ENCODE assay signal across 31 cellular contexts in genomic region chr20:40838516-40838915, GRCh38.
"Had no signal": no experiment of that assay in that cellular context is flagged by ENCODE, and none has a peak within 500 bp of the region (broad histone marks: within the 10 kb centered on the region; RNA-seq: fewer than 3 reads in every experiment).

No MANE protein-coding gene starts in this region.

- H3K4me3 ChIP-seq: adrenal gland, ascending aorta, body of pancreas, breast epithelium, cardiac muscle cell had no signal

- H3K9me3 ChIP-seq: adrenal gland, ascending aorta had no signal

- DNase-seq: activated effector memory CD4-positive, alpha-beta T cell treated with anti-CD3 and anti-CD28 coated beads, Interleukin-2, amount 50 U/mL, for 16 hours; activated effector memory CD4-positive, alpha-beta T cell treated with Interleukin-2 at 50 U/mL for 16 hours; activated gamma-delta T cell; activated gamma-delta T cell treated with Interleukin-2 at 50 U/mL for 16 hours; activated naive CD4-positive, alpha-beta T cell; activated naive CD4-positive, alpha-beta T cell treated with anti-CD3 and anti-CD28 coated beads for 36 hours; activated naive CD4-positive, alpha-beta T cell treated with anti-CD3 and anti-CD28 coated beads, Interleukin-2, amount 10 ng/mL, durations not matched to agents 7 days and 5 days; activated naive CD4-positive, alpha-beta T cell treated with anti-CD3 and anti-CD28 coated beads, Interleukin-2, amount 50 U/mL, for 16 hours; activated naive CD4-positive, alpha-beta T cell treated with Interleukin-2 at 50 U/mL for 16 hours; activated naive CD8-positive, alpha-beta T cell treated with anti-CD3 and anti-CD28 coated beads for 36 hours; activated naive CD8-positive, alpha-beta T cell treated with anti-CD3 and anti-CD28 coated beads, Interleukin-2, amount 10 ng/mL, durations not matched to agents 7 days and 5 days; activated naive CD8-positive, alpha-beta T cell treated with anti-CD3 and anti-CD28 coated beads, Interleukin-2, amount 50 U/mL, for 24 hours; activated T-cell treated with anti-CD3 and anti-CD28 coated beads, Interleukin-2, amount 50 U/mL, for 24 hours; activated T-cell treated with anti-CD3 and anti-CD28 coated beads, Interleukin-2, amount 50 U/mL, for 4 hours; activated T-cell treated with anti-CD3 and anti-CD28 coated beads, Interleukin-2, amount 50 U/mL, for 48 hours; activated T-cell treated with anti-CD3 and anti-CD28 coated beads, Interleukin-2, amount 50 U/mL, for 72 hours; adrenal gland; amniotic stem cell; amygdala; anterior cingulate cortex; aorta; body of pancreas; brain microvascular endothelial cell; caudate nucleus; central memory CD4-positive, alpha-beta T cell; cerebellar nuclear complex had no signal

- H3K4me1 ChIP-seq: adrenal gland, ascending aorta, body of pancreas, breast epithelium had no signal

- ATAC-seq: activated naive CD4-positive, alpha-beta T cell treated with anti-CD3 and anti-CD28 coated beads, Interleukin-2, amount 50 U/mL, for 72 hours; activated naive CD8-positive, alpha-beta T cell treated with anti-CD3 and anti-CD28 coated beads, Interleukin-2, amount 50 U/mL, for 24 hours; activated T-cell treated with anti-CD3 and anti-CD28 coated beads, Interleukin-2, amount 50 U/mL, for 4 hours; activated T-cell treated with anti-CD3 and anti-CD28 coated beads, Interleukin-2, amount 50 U/mL, for 72 hours; activated T-helper 17 cell treated with anti-CD3 and anti-CD28 coated beads, Interleukin-2, amount 50 U/mL, for 72 hours; body of pancreas had no signal

- H3K36me3 ChIP-seq: adrenal gland, ascending aorta, brain microvascular endothelial cell, breast epithelium, cardiac muscle cell had no signal
